In the genomic region with DNA sequence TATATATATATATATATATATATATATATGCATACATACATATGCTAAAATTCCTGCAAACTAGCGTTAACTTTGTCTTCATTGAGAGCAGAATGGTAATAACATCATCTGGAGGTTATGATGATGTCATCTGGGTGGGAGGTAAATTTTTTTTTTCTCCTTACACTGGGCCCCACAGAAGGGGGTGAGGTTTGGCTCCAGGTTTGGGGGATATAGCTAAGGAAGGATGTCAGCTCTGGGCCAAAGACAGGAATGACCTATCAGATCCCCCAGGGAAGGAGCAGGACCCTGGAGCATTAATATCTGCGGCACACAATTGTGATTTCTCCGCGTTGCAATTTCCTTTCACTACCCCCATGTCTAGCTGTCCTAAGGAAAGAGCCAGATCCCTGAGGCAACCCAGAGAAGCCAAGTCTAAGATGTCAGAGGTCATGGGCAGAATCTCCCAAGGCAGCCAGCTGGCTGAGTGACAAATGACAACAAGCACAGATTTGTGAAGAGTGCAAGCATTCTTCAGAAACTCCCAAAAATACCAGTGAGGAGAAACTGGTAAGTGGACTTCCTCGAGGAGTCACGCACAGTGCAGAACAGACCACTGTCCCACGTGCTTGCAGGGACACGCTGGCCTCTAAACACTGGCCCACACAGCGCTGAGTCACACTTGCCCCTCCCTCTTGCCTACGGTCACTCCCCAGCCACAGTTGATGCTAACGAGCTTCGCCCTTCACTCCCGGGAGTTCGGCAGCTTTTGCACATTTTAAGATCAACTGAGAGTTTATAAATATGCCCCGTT, we compare ENCODE assay signal across 8 cellular contexts. TPM values are rescaled to one million over a fixed set of nuclear protein-coding genes. Genes with fewer than 3 reads are reported as not detected.
DNase-seq lines count a peak whose midpoint lies in the region; FAIRE-seq and TF ChIP-seq lines count a peak whose summit lies in the region.

No MANE protein-coding gene starts in this region.

- BruUV-seq in endothelial cell of umbilical vein (replicated peaks; lab: Mats Ljungman, UMichigan): no TSS peak

- POLR2A ChIA-PET in endothelial cell of umbilical vein (lab: Charles Lee): interaction anchor here (0.6 to 1.4 kb wide), 3 partner anchors 10 to 12 kb away, joined by 3 to 7 read pairs (median 6); a partner anchor contains a TSS

- H4K20me1 ChIP-seq in endothelial cell of umbilical vein (replicated peaks; ENCODE audit: control insufficient read depth, extremely low read depth, insufficient read depth, low read length): no peaks in the 10 kb centered on the region

- no peak overlapping the region for H3K27ac ChIP-seq in endothelial cell of umbilical vein (ENCODE audit: insufficient read depth, low read depth, low read length)
- peak overlapping the region; percentile 63 for H3K27ac ChIP-seq in mesodermal cell (ENCODE audit: low read depth, low read length, severe bottlenecking)
- peak overlapping the region; percentile 54 to 69 for H3K27ac ChIP-seq in uterus

- H3K4me1 ChIP-seq in endothelial cell of umbilical vein (ENCODE audit: control insufficient read depth, extremely low read depth, insufficient read depth, low read length): peaks cover 9% of the 10 kb centered on the region
- peaks cover 9% of the 10 kb centered on the region for H3K4me1 ChIP-seq in mesodermal cell (ENCODE audit: control insufficient read depth, insufficient read depth, low read length, poor library complexity, severe bottlenecking)
- H3K4me1 ChIP-seq in uterus: peaks cover 0 to 1% of the 10 kb centered on the region in 2 donors

- CTCF ChIA-PET in endothelial cell of umbilical vein (lab: Charles Lee): interaction anchor here (0.9 to 7.4 kb wide), 5 partner anchors 12 to 77 kb away, joined by 3 to 232 read pairs (median 4); no protein-coding TSS in a partner anchor

- H3K36me3 ChIP-seq in endothelial cell of umbilical vein (ENCODE audit: control insufficient read depth in 2 of 2, extremely low read depth in 1 of 2, insufficient read depth in 2 of 2, low read length in 2 of 2) (no peaks in the 10 kb centered on the region), mesodermal cell (ENCODE audit: control insufficient read depth, insufficient read depth, low read length) (no peaks in the 10 kb centered on the region), uterus (no peaks in the 10 kb centered on the region)

- H3K4me2 ChIP-seq in endothelial cell of umbilical vein (ENCODE audit: insufficient read depth, low read length): peak overlapping the region; percentile 28

- H3K9me3 ChIP-seq in endothelial cell of umbilical vein (replicated peaks; ENCODE audit: control insufficient read depth, insufficient read depth, low read length) (no peaks in the 10 kb centered on the region), mesodermal cell (ENCODE audit: control insufficient read depth, low read length) (no peaks in the 10 kb centered on the region), uterus (no peaks in the 10 kb centered on the region)

- H3K27me3 ChIP-seq in endothelial cell of umbilical vein (ENCODE audit: control insufficient read depth in 2 of 2, insufficient read depth in 2 of 2, low read length in 2 of 2) (no peaks in the 10 kb centered on the region), uterus (no peaks in the 10 kb centered on the region)

- DNase-seq in GM04504 (ENCODE audit: low read depth): peak; percentile 94
- peak; percentile 91 for DNase-seq in RKO (ENCODE audit: low spot score)
- DNase-seq in endothelial cell of umbilical vein (ENCODE audit: low read depth, low spot score): peak; percentile 85
- peak; percentile 85 to 88 for DNase-seq in uterus
- no peak for DNase-seq in KBM-7
- no peak for DNase-seq in stimulated activated CD4-positive, alpha-beta T cell treated with anti-CD3 and anti-CD28 coated beads, Interleukin-4, amount 100 ng/mL, for 1 hour
- no peak for DNase-seq in GM13977 (ENCODE audit: low spot score)

- H3K79me2 ChIP-seq in endothelial cell of umbilical vein (ENCODE audit: control insufficient read depth, insufficient read depth, low read length): no peaks in the 10 kb centered on the region

- dilution Hi-C loops in endothelial cell of umbilical vein (cut with MboI; ENCODE audit: extremely low pct_ligation_motif_present, low sequenced_read_pairs): no loop called here

- in situ Hi-C loops in KBM-7 (cut with MboI; ENCODE audit: low pct_unique_long_range_greater_than_20kb, low sequenced_read_pairs) (no loop called here), GM13977 (cut with MboI; ENCODE audit: low pct_unique_long_range_greater_than_20kb, low sequenced_read_pairs, unreplicated experiment) (no loop called here)

- TF ChIP-seq CTCF in endothelial cell of umbilical vein (IDR thresholded peaks at IDR 0.05; ENCODE audit: extremely low read depth in 1 of 2, insufficient read depth in 1 of 2, low read depth in 1 of 2, low read length in 2 of 2) (no peak), uterus (IDR thresholded peaks at IDR 0.05) (no peak), GM13977 (IDR thresholded peaks at IDR 0.05; ENCODE audit: extremely low read depth, insufficient read depth, missing control alignments) (no peak)

- no peak overlapping the region for H3K9ac ChIP-seq in endothelial cell of umbilical vein (replicated peaks; ENCODE audit: extremely low read depth, insufficient read depth, low read length)

- no peak overlapping the region for H2AFZ ChIP-seq in endothelial cell of umbilical vein (ENCODE audit: low read depth, low read length)

- H3K9me1 ChIP-seq in endothelial cell of umbilical vein (replicated peaks; ENCODE audit: control insufficient read depth, extremely low read depth, insufficient read depth, low read length): no peaks in the 10 kb centered on the region

- TF ChIP-seq POLR2A in endothelial cell of umbilical vein (IDR thresholded peaks at IDR 0.05; ENCODE audit: low read depth, low read length) (no peak), uterus (IDR thresholded peaks at IDR 0.05) (no peak)

- WGBS in mesodermal cell (ENCODE audit: insufficient coverage in 2 of 2), 2 experiments: 31 to 34% methylated on average over 9 to 12 of the region's 15 CpGs

- no peak overlapping the region for H3K4me3 ChIP-seq in endothelial cell of umbilical vein (replicated peaks in 1 of 3; ENCODE audit: insufficient read depth in 1 of 3, low read depth in 1 of 3, low read length in 3 of 3)
- no peak overlapping the region for H3K4me3 ChIP-seq in mesodermal cell (ENCODE audit: extremely low read depth, insufficient read depth, low read length, poor library complexity, severe bottlenecking)
- peak overlapping the region in 1 of 2 donors; percentile 9 for H3K4me3 ChIP-seq in uterus

- intact Hi-C loops in endothelial cell of umbilical vein (cut with micrococcal nuclease): loop anchor here (5.0 kb wide), 2 partner anchors 127 to 867 kb away; no protein-coding TSS in a partner anchor
- intact Hi-C loops in uterus (cut with DNase I; ENCODE audit: low total_unique reads): no loop called here

- FAIRE-seq in endothelial cell of umbilical vein (lab: Jason Lieb, UNC): peak; percentile 66

TF ChIP-seq in endothelial cell of umbilical vein, 7 proteins besides CTCF, POLR2A, EP300 and RAD21:
- peak; percentile 98 for TF ChIP-seq MYC (IDR thresholded peaks at IDR 0.05; ENCODE audit: low read depth, low read length)
- no peak for TF ChIP-seq EZH2 (IDR thresholded peaks at IDR 0.05; ENCODE audit: borderline replicate concordance, low read depth, low read length, severe bottlenecking)
- TF ChIP-seq FOS (IDR thresholded peaks at IDR 0.05; ENCODE audit: borderline replicate concordance, insufficient read depth, low read length): peak; percentile 84
- TF ChIP-seq POLR2AphosphoS5 (IDR thresholded peaks at IDR 0.05; ENCODE audit: insufficient read depth, low read depth, low read length): no peak
- TF ChIP-seq GATA2 (IDR thresholded peaks at IDR 0.05; ENCODE audit: insufficient read depth, insufficient read length, low read depth, low read length): no peak
- TF ChIP-seq, protein P1, sequence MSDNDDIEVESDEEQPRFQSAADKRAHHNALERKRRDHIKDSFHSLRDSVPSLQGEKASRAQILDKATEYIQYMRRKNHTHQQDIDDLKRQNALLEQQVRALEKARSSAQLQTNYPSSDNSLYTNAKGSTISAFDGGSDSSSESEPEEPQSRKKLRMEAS (IDR thresholded peaks at IDR 0.05; ENCODE audit: insufficient read depth, insufficient read length): peak; percentile 95
- TF ChIP-seq JUN (IDR thresholded peaks at IDR 0.05; ENCODE audit: borderline replicate concordance, insufficient read depth, insufficient read length, low read depth): peak; percentile 29
TF ChIP-seq in endothelial cell of umbilical vein: peak in this region for 4.

RNA-seq across cellular contexts. Expression of a gene that starts 9.9 kb away (rescaled TPM):
- total RNA-seq in endothelial cell of umbilical vein (875 and 911 TPM in 2 replicates), uterus (1,000 to 10,000 TPM in 2 of 4 donors, 100 to 1,000 TPM in 2; 821 to 1,719 (median 1,034) TPM)
- polyA plus RNA-seq in endothelial cell of umbilical vein: 1,040 and 1,305 TPM in 2 replicates
- 1,913 and 1,931 TPM in 2 replicates for polyA plus RNA-seq in endothelial cell of umbilical vein (2011; cell fraction: cytosol; rRNA removed)
- 1,373 and 1,721 TPM in 2 replicates for polyA plus RNA-seq in endothelial cell of umbilical vein (2011; cell fraction: nucleus; rRNA removed)
- polyA plus RNA-seq in endothelial cell of umbilical vein (2012): 1,239 and 1,518 TPM in 2 replicates
- 537 and 767 TPM in 2 replicates for polyA minus RNA-seq in endothelial cell of umbilical vein
- 247 TPM for polyA minus RNA-seq in endothelial cell of umbilical vein (2011; cell fraction: cytosol; rRNA and poly(A)+ RNA removed)
- 157 and 183 TPM in 2 replicates for polyA minus RNA-seq in endothelial cell of umbilical vein (2011; cell fraction: nucleus; rRNA and poly(A)+ RNA removed)
- 1,245 TPM for polyA plus RNA-seq in mesodermal cell (2013, experiment 1 of 2)
- 1,003 TPM for polyA plus RNA-seq in mesodermal cell (2013, experiment 2 of 2)

RNA-seq across cellular contexts. Expression of a gene that starts 40.8 kb away (rescaled TPM):
- total RNA-seq in endothelial cell of umbilical vein (125 TPM in 2 replicates), uterus (10 to 100 TPM in 2 of 4 donors, 1 to 10 TPM in 2; 2.1 to 37.0 (median 9.6) TPM)
- polyA plus RNA-seq in endothelial cell of umbilical vein: 133 and 141 TPM in 2 replicates
- polyA plus RNA-seq in endothelial cell of umbilical vein (2011; cell fraction: cytosol; rRNA removed): 88.9 and 96.7 TPM in 2 replicates
- 99.8 and 106 TPM in 2 replicates for polyA plus RNA-seq in endothelial cell of umbilical vein (2011; cell fraction: nucleus; rRNA removed)
- polyA plus RNA-seq in endothelial cell of umbilical vein (2012): 97.9 and 111 TPM in 2 replicates
- 101 and 103 TPM in 2 replicates for polyA minus RNA-seq in endothelial cell of umbilical vein
- polyA minus RNA-seq in endothelial cell of umbilical vein (2011; cell fraction: cytosol; rRNA and poly(A)+ RNA removed): 54.0 TPM
- polyA minus RNA-seq in endothelial cell of umbilical vein (2011; cell fraction: nucleus; rRNA and poly(A)+ RNA removed): 34.3 and 35.2 TPM in 2 replicates
- polyA plus RNA-seq in mesodermal cell (2013, experiment 1 of 2): 27.8 TPM
- 20.4 TPM for polyA plus RNA-seq in mesodermal cell (2013, experiment 2 of 2)

Comparison
In these comparisons a context has a peak if more than half of its experiments do, and no peak if none do; other contexts are left out.
1. DNase-seq: peak in GM04504 (single experiment), RKO (single experiment), endothelial cell of umbilical vein (single experiment) and uterus (2 of 2); none in KBM-7 (single experiment), stimulated activated CD4-positive, alpha-beta T cell treated with anti-CD3 and anti-CD28 coated beads, Interleukin-4, amount 100 ng/mL, for 1 hour (single experiment) and GM13977 (single experiment).